31 cellular contexts compared by ENCODE assay signal in genomic region chr2:68564426-68564825, GRCh38.
"Had no signal": no experiment of that assay in that cellular context is flagged by ENCODE, and none has a peak within 500 bp of the region (broad histone marks: within the 10 kb centered on the region; RNA-seq: fewer than 3 reads in every experiment).

No MANE protein-coding gene starts in this region.

- H3K9me3 ChIP-seq: left lung, lower lobe of right lung, neutrophil, psoas muscle, right atrium auricular region, right lobe of liver, stomach, testis, thyroid gland, transverse colon, upper lobe of left lung, vagina had no signal

- H3K4me3 ChIP-seq: left lung, lower lobe of right lung, neural progenitor cell, psoas muscle, right atrium auricular region, right lobe of liver, stomach, testis, thyroid gland, transverse colon, upper lobe of left lung, vagina had no signal

- DNase-seq: hypothalamus; immature natural killer cell; kidney; left colon; left lung; lower lobe of right lung; mammary epithelial cell; mesenchymal stem cell; naive B cell; natural killer cell; nephron progenitor cell; occipital lobe; psoas muscle; right lobe of liver; stimulated activated CD4-positive, alpha-beta T cell treated with anti-CD3 and anti-CD28 coated beads, Interleukin-12 subunit alpha, Interleukin-12 subunit beta, amount 100 ng/mL, for 4 hours; stimulated activated CD4-positive, alpha-beta T cell treated with anti-CD3 and anti-CD28 coated beads, Interleukin-15, amount 100 ng/mL, for 24 hours; stimulated activated CD4-positive, alpha-beta T cell treated with anti-CD3 and anti-CD28 coated beads, Interleukin-2, amount 100 ng/mL, for 24 hours; stimulated activated CD4-positive, alpha-beta T cell treated with anti-CD3 and anti-CD28 coated beads, Interleukin-4, amount 100 ng/mL, for 1 hour; stimulated activated naive B cell treated with anti-CD40 and anti-IgM and Interleukin-4, amounts not matched to agents 10 μg/mL and 1 μg/mL and 100 μg/mL, for 72 hours; stimulated activated naive CD8-positive, alpha-beta T cell treated with anti-CD3 and anti-CD28 coated beads, Interleukin-15, Interleukin-2, amounts not matched to agents 100 U/mL and 50 U/mL, for 24 hours; stomach; testis; thyroid gland; transverse colon; upper lobe of left lung had no signal

- ATAC-seq: left colon; left lung; lower lobe of right lung; natural killer cell; psoas muscle; right lobe of liver; stimulated activated naive B cell treated with anti-CD40 and anti-IgM and Interleukin-4, amounts not matched to agents 10 μg/mL and 1 μg/mL and 100 μg/mL, for 72 hours; stimulated activated naive CD8-positive, alpha-beta T cell treated with anti-CD3 and anti-CD28 coated beads, Interleukin-15, Interleukin-2, amounts not matched to agents 100 U/mL and 50 U/mL, for 24 hours had no signal

- H3K79me2 ChIP-seq: parathyroid adenoma had no signal

- H3K36me3 ChIP-seq: left lung, lower lobe of right lung, neural progenitor cell, neutrophil, right atrium auricular region, right lobe of liver, stomach, thyroid gland, transverse colon, upper lobe of left lung, vagina had no signal

- H3K27ac ChIP-seq: left lung, lower lobe of right lung, neural progenitor cell, neutrophil, parathyroid adenoma, psoas muscle, right atrium auricular region, right lobe of liver, stomach, testis, thyroid gland, transverse colon, upper lobe of left lung, vagina had no signal

- H3K9ac ChIP-seq: neural progenitor cell, parathyroid adenoma had no signal

- H3K27me3 ChIP-seq: left lung, neural progenitor cell, neutrophil, right atrium auricular region, right lobe of liver, stomach, testis, thyroid gland, transverse colon, upper lobe of left lung, vagina had no signal

- H3K4me2 ChIP-seq: neural progenitor cell had no signal

- H2AFZ ChIP-seq: neural progenitor cell, parathyroid adenoma had no signal

- H3K4me1 ChIP-seq: left lung, lower lobe of right lung, neural progenitor cell, parathyroid adenoma, psoas muscle, right atrium auricular region, right lobe of liver, stomach, testis, thyroid gland, transverse colon, upper lobe of left lung, vagina had no signal

- FAIRE-seq: islet of Langerhans, kidney had no signal
